39 cellular contexts compared by ENCODE assay signal in genomic region chr5:64670277-64670676, GRCh38. TPM values are rescaled to one million over a fixed set of nuclear protein-coding genes. Genes with fewer than 3 reads are reported as not detected.
"Had no signal": no experiment of that assay in that cellular context is flagged by ENCODE, and none has a peak within 500 bp of the region (broad histone marks: within the 10 kb centered on the region; RNA-seq: fewer than 3 reads in every experiment).

No MANE protein-coding gene starts in this region.

- H3K9me3 ChIP-seq: MG63 had no signal

- H3K36me3 ChIP-seq: MG63 had no signal

- H3K4me3 ChIP-seq: MG63 had no signal

- DNase-seq: Karpas-422, Kasumi-1, MG63, MM.1S, MV-4-11, NCI-H1048, NCI-H1092, NCI-H1092 treated with DMSO at 0.1 percent for 48 hours, NCI-H1105, NCI-H1105 treated with DMSO at 0.1 percent for 48 hours, NCI-H1417, NCI-H1417 treated with DMSO at 0.1 percent for 48 hours, NCI-H1436, NCI-H1436 treated with DMSO at 0.1 percent for 48 hours, NCI-H146, NCI-H1694, NCI-H1694 treated with DMSO at 0.1 percent for 48 hours, NCI-H187, NCI-H1930, NCI-H2029, NCI-H2029 treated with DMSO at 0.1 percent for 48 hours, NCI-H2081, NCI-H2081 treated with DMSO at 0.1 percent for 48 hours, NCI-H2107, NCI-H2171, NCI-H2171 treated with DMSO at 0.1 percent for 48 hours, NCI-H2227 treated with DMSO at 0.1 percent for 48 hours, NCI-H226, NCI-H345, NCI-H446, NCI-H446 treated with DMSO at 0.1 percent for 48 hours, NCI-H510A, NCI-H510A treated with DMSO at 0.1 percent for 48 hours, NCI-H524, NCI-H524 treated with DMSO at 0.1 percent for 48 hours had no signal

- H3K27me3 ChIP-seq: MG63 had no signal

RNA-seq across cellular contexts. Expression of gene SHISAL2B, which starts 20.0 kb away (rescaled TPM):
- total RNA-seq: LHCN-M2, M059J, MCF 10A, NCI-H460 had no signal
